12 cellular contexts compared by ENCODE assay signal in the genomic region with DNA sequence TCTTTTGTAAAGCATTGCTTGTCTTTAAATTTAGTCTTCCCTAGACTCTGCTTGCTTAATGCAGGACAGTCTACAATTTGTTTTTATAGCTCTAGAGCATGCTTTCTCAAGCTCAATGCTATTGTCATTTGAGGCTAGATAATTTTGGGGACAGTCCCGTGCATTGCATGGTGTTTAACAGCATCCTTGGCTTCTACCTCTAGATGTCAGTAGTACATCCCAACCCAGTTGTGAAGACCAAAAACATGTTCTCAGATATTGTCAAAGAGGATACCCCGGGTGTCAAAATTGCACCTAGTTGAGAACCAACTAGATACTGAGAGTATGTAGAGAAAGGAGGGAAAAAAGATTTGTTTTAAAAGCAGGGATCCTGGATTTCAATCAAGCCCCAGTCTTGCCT.
A peak's percentile ranks its signal among the peaks of the same experiment; 100 is the strongest.
DNase-seq lines count a peak whose midpoint lies in the region; ATAC-seq and TF ChIP-seq lines count a peak whose summit lies in the region.
"Had no signal": no experiment of that assay in that cellular context is flagged by ENCODE, and none has a peak within 500 bp of the region (broad histone marks: within the 10 kb centered on the region; RNA-seq: fewer than 3 reads in every experiment).

No MANE protein-coding gene starts in this region.

- H3K27me3 ChIP-seq in PC-3 (ENCODE audit: low read length): peaks cover 16% of the 10 kb centered on the region; the same call in 1 of the 2 replicates
- H3K27me3 ChIP-seq in iPS DF 6.9 (ENCODE audit: control insufficient read depth, insufficient read depth, low read length): no peaks in the 10 kb centered on the region

- no peaks in the 10 kb centered on the region for H3K36me3 ChIP-seq in PC-3 (ENCODE audit: low read depth, low read length)
- H3K36me3 ChIP-seq in iPS DF 6.9 (ENCODE audit: control insufficient read depth, insufficient read depth, low read length): no peaks in the 10 kb centered on the region

- WGBS in iPS DF 6.9 (ENCODE audit: insufficient coverage, insufficient read length): no CpG with 5 or more reads among the region's 2 CpGs

- POLR2A ChIA-PET in PC-3 (lab: Charles Lee; ENCODE audit: unreplicated experiment): no interaction called here

- no TSS peak for BruUV-seq in PC-3 (replicated peaks; lab: Mats Ljungman, UMichigan)

- no peak overlapping the region for H3K4me2 ChIP-seq in PC-3 (ENCODE audit: low read length)

- ATAC-seq in GM21381 (IDR thresholded peaks at IDR 0.05; ENCODE audit: unreplicated experiment) (peak; percentile 55), PC-3 (peak; percentile 42; the same call in 1 of the 2 replicates), GM21390 (IDR thresholded peaks at IDR 0.05; ENCODE audit: unreplicated experiment) (no peak)
- ATAC-seq: left ventricle myocardium superior had no signal

- H2AFZ ChIP-seq in PC-3 (ENCODE audit: low read length): no peak overlapping the region

- CTCF ChIA-PET in PC-3 (lab: Charles Lee): no interaction called here

- no peak overlapping the region for H3K9ac ChIP-seq in PC-3 (ENCODE audit: low read length)

- peak; percentile 31 for DNase-seq in PC-3
- DNase-seq in iPS DF 6.9 (ENCODE audit: low read depth, low spot score): peak; percentile 4
- no peak for DNase-seq in stimulated activated naive CD4-positive, alpha-beta T cell treated with Interleukin-2 at 50 U/mL for 16 hours (lab: John Stamatoyannopoulos, UW)
- no peak for DNase-seq in NCI-H510A treated with DMSO at 0.1 percent for 48 hours (lab: John Stamatoyannopoulos, UW)
- no peak for DNase-seq in 8988T
- DNase-seq: IMR-90, left ventricle myocardium superior had no signal

- TF ChIP-seq CTCF in C4-2B (conservative IDR thresholded peaks at IDR 0.05): peak; percentile 53
- peak; percentile 55 for TF ChIP-seq CTCF in PC-3 (conservative IDR thresholded peaks at IDR 0.05; ENCODE audit: low read depth, low read length)

- H3K9me3 ChIP-seq in PC-3 (ENCODE audit: low read length): no peaks in the 10 kb centered on the region
- H3K9me3 ChIP-seq in iPS DF 6.9 (ENCODE audit: control insufficient read depth, insufficient read depth, low read length): no peaks in the 10 kb centered on the region

- no peaks in the 10 kb centered on the region for H4K20me1 ChIP-seq in PC-3 (ENCODE audit: low read length)

- intact Hi-C loops in PC-3 (cut with micrococcal nuclease): no loop called here

- H3K4me3 ChIP-seq in PC-3 (ENCODE audit: low read length) (no peak overlapping the region), iPS DF 6.9 (ENCODE audit: low read length) (no peak overlapping the region)
- H3K4me3 ChIP-seq: coronary artery had no signal

- H3K79me2 ChIP-seq in PC-3 (ENCODE audit: low read length): no peaks in the 10 kb centered on the region

- H3K9me2 ChIP-seq in PC-3 (replicated peaks; ENCODE audit: low read length): no peaks in the 10 kb centered on the region

- no peaks in the 10 kb centered on the region for H3F3A ChIP-seq in PC-3 (ENCODE audit: low read length, unreplicated experiment)

- H3K27ac ChIP-seq in C4-2B: no peak overlapping the region
- no peak overlapping the region for H3K27ac ChIP-seq in PC-3 (ENCODE audit: low read length)
- H3K27ac ChIP-seq in iPS DF 6.9 (ENCODE audit: low read length): no peak overlapping the region
- H3K27ac ChIP-seq: coronary artery, RWPE1 had no signal

- peaks cover 7% of the 10 kb centered on the region; the same call in 1 of the 2 replicates for H3K4me1 ChIP-seq in PC-3 (ENCODE audit: insufficient read depth, low read length)
- H3K4me1 ChIP-seq in iPS DF 6.9 (ENCODE audit: control insufficient read depth, insufficient read depth, low read length): no peaks in the 10 kb centered on the region

Comparison
In these comparisons a context has a peak if more than half of its experiments do, and no peak if none do; other contexts are left out.
1. DNase-seq: peak in PC-3 (single experiment) and iPS DF 6.9 (single experiment); none in stimulated activated naive CD4-positive, alpha-beta T cell treated with Interleukin-2 at 50 U/mL for 16 hours (single experiment), NCI-H510A treated with DMSO at 0.1 percent for 48 hours (single experiment) and 8988T (single experiment).